Comparison of ENCODE assay signal across 15 cellular contexts in genomic region chr6:148885154-148885870, GRCh38.
DNase-seq lines count a peak whose midpoint lies in the region; ATAC-seq and TF ChIP-seq lines count a peak whose summit lies in the region.
"Had no signal": no experiment of that assay in that cellular context is flagged by ENCODE, and none has a peak within 500 bp of the region (broad histone marks: within the 10 kb centered on the region; RNA-seq: fewer than 3 reads in every experiment).

No MANE protein-coding gene starts in this region.

- TF ChIP-seq POLR2A in breast epithelium (IDR thresholded peaks at IDR 0.05): no peak

- no peak for TF ChIP-seq CTCF in MCF 10A (IDR thresholded peaks at IDR 0.05; ENCODE audit: unreplicated experiment)
- no peak for TF ChIP-seq CTCF in breast epithelium (IDR thresholded peaks at IDR 0.05)
- TF ChIP-seq CTCF in RWPE2 (IDR thresholded peaks at IDR 0.05; ENCODE audit: poor library complexity, severe bottlenecking): no peak
- TF ChIP-seq CTCF in fibroblast of villous mesenchyme (IDR thresholded peaks at IDR 0.05; ENCODE audit: insufficient read depth, low read depth, low read length): no peak

- DNase-seq in MCF 10A (ENCODE audit: unreplicated experiment) (peak; percentile 40), breast epithelium (ENCODE audit: low spot score in 2 of 2) (no peak), RWPE2 (ENCODE audit: low spot score) (no peak), fibroblast of villous mesenchyme (ENCODE audit: low read depth) (peak; percentile 81), SJCRH30 (no peak), cerebellar cortex (ENCODE audit: low spot score) (no peak)
- no peak for DNase-seq in effector CD4-positive, alpha-beta T cell
- DNase-seq: ACHN; activated T-cell treated with anti-CD3 and anti-CD28 coated beads, Interleukin-2, amount 50 U/mL, for 24 hours; left ventricle myocardium inferior; SHP77 had no signal

- CTCF ChIA-PET in MCF 10A (lab: Yijun Ruan, JAX): no interaction called here

- intact Hi-C loops in MCF 10A (cut with micrococcal nuclease): no loop called here
- intact Hi-C loops in breast epithelium (cut with DNase I; ENCODE audit: low total_unique reads): no loop called here

- POLR2A ChIA-PET in MCF 10A (lab: Yijun Ruan, JAX): interaction anchor here (0.5 kb wide), 2 partner anchors 20 to 205 kb away, joined by 3 read pairs; no protein-coding TSS in a partner anchor

- peaks cover 7% of the 10 kb centered on the region for H3K36me3 Mint-ChIP-seq in MCF 10A (ENCODE audit: insufficient read depth, unreplicated experiment)

- H3K27ac ChIP-seq in breast epithelium (no peak overlapping the region), RWPE2 (ENCODE audit: poor library complexity, severe bottlenecking) (peak overlapping the region; percentile 55), SJCRH30 (no peak overlapping the region)
- H3K27ac ChIP-seq: left ventricle myocardium inferior had no signal

- H3K4me1 Mint-ChIP-seq in MCF 10A (ENCODE audit: insufficient read depth, unreplicated experiment): no peaks in the 10 kb centered on the region

- H3K9me3 ChIP-seq in breast epithelium: no peaks in the 10 kb centered on the region
- H3K9me3 ChIP-seq in RWPE2 (ENCODE audit: severe bottlenecking): no peaks in the 10 kb centered on the region
- no peaks in the 10 kb centered on the region for H3K9me3 ChIP-seq in SJCRH30 (replicated peaks)
- H3K9me3 ChIP-seq: left ventricle myocardium inferior had no signal

- no peak overlapping the region for H3K4me3 Mint-ChIP-seq in MCF 10A (ENCODE audit: unreplicated experiment)
- H3K4me3 Mint-ChIP-seq: activated T-cell treated with anti-CD3 and anti-CD28 coated beads, Interleukin-2, amount 50 U/mL, for 24 hours; central memory CD8-positive, alpha-beta T cell; stimulated activated naive CD8-positive, alpha-beta T cell treated with anti-CD3 and anti-CD28 coated beads, Interleukin-15, Interleukin-2, amounts not matched to agents 100 ng/mL and 50 ng/mL, for 24 hours; WTC11 had no signal

- H3K9me3 Mint-ChIP-seq in MCF 10A (ENCODE audit: unreplicated experiment): no peaks in the 10 kb centered on the region
- H3K9me3 Mint-ChIP-seq: activated T-cell treated with anti-CD3 and anti-CD28 coated beads, Interleukin-2, amount 50 U/mL, for 24 hours; central memory CD8-positive, alpha-beta T cell; stimulated activated naive CD8-positive, alpha-beta T cell treated with anti-CD3 and anti-CD28 coated beads, Interleukin-15, Interleukin-2, amounts not matched to agents 100 ng/mL and 50 ng/mL, for 24 hours; WTC11 had no signal

- ATAC-seq in RWPE2 (ENCODE audit: low read depth) (peak; percentile 63), HG03571 (IDR thresholded peaks at IDR 0.05; ENCODE audit: unreplicated experiment) (no peak)

- H3K4me3 ChIP-seq in breast epithelium (no peak overlapping the region), RWPE2 (ENCODE audit: severe bottlenecking) (no peak overlapping the region), fibroblast of villous mesenchyme (ENCODE audit: low read depth, low read length) (no peak overlapping the region), SJCRH30 (no peak overlapping the region)
- H3K4me3 ChIP-seq: left ventricle myocardium inferior had no signal

- no TSS peak for BruUV-seq in MCF 10A (replicated peaks; lab: Mats Ljungman, UMichigan)

- no peaks in the 10 kb centered on the region for H3K27me3 ChIP-seq in breast epithelium
- H3K27me3 ChIP-seq in RWPE2 (ENCODE audit: insufficient read depth, poor library complexity, severe bottlenecking): no peaks in the 10 kb centered on the region
- H3K27me3 ChIP-seq in SJCRH30: no peaks in the 10 kb centered on the region

- no peak overlapping the region for H3K27ac Mint-ChIP-seq in MCF 10A (ENCODE audit: low read depth, unreplicated experiment)
- H3K27ac Mint-ChIP-seq: activated T-cell treated with anti-CD3 and anti-CD28 coated beads, Interleukin-2, amount 50 U/mL, for 24 hours; stimulated activated naive CD8-positive, alpha-beta T cell treated with anti-CD3 and anti-CD28 coated beads, Interleukin-15, Interleukin-2, amounts not matched to agents 100 ng/mL and 50 ng/mL, for 24 hours; WTC11 had no signal

- peaks cover 0 to 17% of the 10 kb centered on the region in 2 donors for H3K4me1 ChIP-seq in breast epithelium
- H3K4me1 ChIP-seq in RWPE2 (ENCODE audit: insufficient read depth, poor library complexity, severe bottlenecking): peaks cover 23% of the 10 kb centered on the region
- H3K4me1 ChIP-seq in SJCRH30: peaks cover 10% of the 10 kb centered on the region; the same call in 1 of the 2 replicates

- no peaks in the 10 kb centered on the region for H3K27me3 Mint-ChIP-seq in MCF 10A (ENCODE audit: insufficient read depth, unreplicated experiment)
- H3K27me3 Mint-ChIP-seq: activated T-cell treated with anti-CD3 and anti-CD28 coated beads, Interleukin-2, amount 50 U/mL, for 24 hours; central memory CD8-positive, alpha-beta T cell; stimulated activated naive CD8-positive, alpha-beta T cell treated with anti-CD3 and anti-CD28 coated beads, Interleukin-15, Interleukin-2, amounts not matched to agents 100 ng/mL and 50 ng/mL, for 24 hours had no signal

- H3K36me3 ChIP-seq in breast epithelium: no peaks in the 10 kb centered on the region
- H3K36me3 ChIP-seq in RWPE2 (ENCODE audit: low read depth): no peaks in the 10 kb centered on the region
- H3K36me3 ChIP-seq in SJCRH30: no peaks in the 10 kb centered on the region
- H3K36me3 ChIP-seq: left ventricle myocardium inferior had no signal

Comparison
In these comparisons a context has a peak if more than half of its experiments do, and no peak if none do; other contexts are left out.
1. DNase-seq: peak in MCF 10A (single experiment) and fibroblast of villous mesenchyme (single experiment); none in breast epithelium (0 of 2), RWPE2 (single experiment), SJCRH30 (0 of 2), effector CD4-positive, alpha-beta T cell (single experiment) and cerebellar cortex (single experiment).